ENCODE assay signal across 24 cellular contexts in the genomic region with DNA sequence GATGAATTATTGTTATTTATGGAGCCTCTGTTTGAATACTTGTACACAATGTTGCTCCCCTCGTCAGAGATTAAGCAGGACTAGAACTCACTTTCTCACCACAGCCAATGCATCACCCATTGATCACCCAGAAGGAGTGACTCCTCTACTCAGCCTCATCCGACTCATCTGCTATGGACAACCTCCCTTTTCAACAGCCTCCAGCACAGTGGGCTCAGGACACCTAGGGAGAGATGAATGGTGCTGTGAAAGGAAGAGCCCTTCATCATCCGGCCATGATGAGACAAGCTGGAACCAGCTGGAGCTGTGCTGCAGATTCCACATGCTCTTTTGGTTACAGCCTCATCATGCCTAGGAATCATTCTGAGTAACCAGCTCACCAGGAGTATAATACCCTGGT. TPM values are rescaled to one million over a fixed set of nuclear protein-coding genes. Genes with fewer than 3 reads are reported as not detected.
"Had no signal": no experiment of that assay in that cellular context is flagged by ENCODE, and none has a peak within 500 bp of the region (broad histone marks: within the 10 kb centered on the region; RNA-seq: fewer than 3 reads in every experiment).

No MANE protein-coding gene starts in this region.

- H3K4me3 ChIP-seq: cardiac muscle cell, esophagus squamous epithelium, pancreas, right lobe of liver, suprapubic skin had no signal

- H3K9me3 ChIP-seq: esophagus squamous epithelium, pancreas, right lobe of liver, suprapubic skin had no signal

- H3K4me1 ChIP-seq: right lobe of liver had no signal

- H3K9me3 Mint-ChIP-seq: memory B cell; stimulated activated naive CD8-positive, alpha-beta T cell treated with anti-CD3 and anti-CD28 coated beads, Interleukin-15, amount 100 ng/mL, for 72 hours had no signal

- H3K27ac ChIP-seq: cardiac muscle cell, pancreas, right lobe of liver, suprapubic skin, VCaP had no signal

- ATAC-seq: left ventricle myocardium superior; naive thymus-derived CD4-positive, alpha-beta T cell; pancreas; right lobe of liver; stimulated activated naive CD8-positive, alpha-beta T cell treated with anti-CD3 and anti-CD28 coated beads, Interleukin-15, amount 100 ng/mL, for 72 hours had no signal

- H3K27me3 ChIP-seq: cardiac muscle cell, pancreas, right lobe of liver, suprapubic skin had no signal

- H3K4me3 Mint-ChIP-seq: activated naive CD8-positive, alpha-beta T cell; activated T-helper 1 cell treated with anti-CD3 and anti-CD28 coated beads, Interleukin-12 subunit alpha, Interleukin-12 subunit beta, Interleukin-2, Interleukin-4 antibody, amounts not matched to agents 30 ng/mL and 10 ng/mL and 1 ng/mL, durations not matched to agents 14 hours and 24 hours and 36 hours; memory B cell; naive thymus-derived CD4-positive, alpha-beta T cell; stimulated activated naive CD8-positive, alpha-beta T cell treated with anti-CD3 and anti-CD28 coated beads, Interleukin-15, amount 100 ng/mL, for 72 hours had no signal

- DNase-seq: activated CD4-positive, alpha-beta T cell treated with anti-CD3 and anti-CD28 coated beads, Interleukin-2, amount 50 U/mL, for 1 hour; activated CD4-positive, CD25-positive, alpha-beta regulatory T cell treated with anti-CD3 and anti-CD28 coated beads, Interleukin-2, amount 50 U/mL, for 72 hours; activated T-cell treated with anti-CD3 and anti-CD28 coated beads for 4 hours; dermis blood vessel endothelial cell; effector memory CD4-positive, alpha-beta T cell; esophagus squamous epithelium; foreskin melanocyte; kidney glomerular epithelial cell; left ventricle myocardium superior; naive thymus-derived CD4-positive, alpha-beta T cell; pancreas; right lobe of liver; small intestine; stimulated activated CD4-positive, alpha-beta T cell treated with anti-CD3 and anti-CD28 coated beads, Interleukin-15, amount 100 ng/mL, for 24 hours; stimulated activated CD4-positive, alpha-beta T cell treated with anti-CD3 and anti-CD28 coated beads, Interleukin-2, amount 100 ng/mL, for 48 hours; stimulated activated naive CD8-positive, alpha-beta T cell treated with anti-CD3 and anti-CD28 coated beads, Interleukin-15, amount 100 ng/mL, for 72 hours; T-helper 1 cell; trophoblast cell had no signal

- H3K4me1 Mint-ChIP-seq: memory B cell; stimulated activated naive CD8-positive, alpha-beta T cell treated with anti-CD3 and anti-CD28 coated beads, Interleukin-15, amount 100 ng/mL, for 72 hours had no signal

- H3K36me3 Mint-ChIP-seq: activated naive CD8-positive, alpha-beta T cell; memory B cell had no signal

- H3K36me3 ChIP-seq: cardiac muscle cell, esophagus squamous epithelium, pancreas, right lobe of liver, suprapubic skin had no signal

- H3K27ac Mint-ChIP-seq: activated naive CD8-positive, alpha-beta T cell; activated T-helper 1 cell treated with anti-CD3 and anti-CD28 coated beads, Interleukin-12 subunit alpha, Interleukin-12 subunit beta, Interleukin-2, Interleukin-4 antibody, amounts not matched to agents 30 ng/mL and 10 ng/mL and 1 ng/mL, durations not matched to agents 14 hours and 24 hours and 36 hours; memory B cell; stimulated activated naive CD8-positive, alpha-beta T cell treated with anti-CD3 and anti-CD28 coated beads, Interleukin-15, amount 100 ng/mL, for 72 hours had no signal

RNA-seq across cellular contexts. Expression of a gene that starts 15.6 kb away (rescaled TPM):
- total RNA-seq: cardiac muscle cell; dermis blood vessel endothelial cell; esophagus squamous epithelium; left ventricle myocardium superior; naive thymus-derived CD4-positive, alpha-beta T cell; right lobe of liver; suprapubic skin had no signal
- polyA plus RNA-seq: naive thymus-derived CD4-positive, alpha-beta T cell; small intestine had no signal
